8 cellular contexts compared by ENCODE assay signal in the genomic region with DNA sequence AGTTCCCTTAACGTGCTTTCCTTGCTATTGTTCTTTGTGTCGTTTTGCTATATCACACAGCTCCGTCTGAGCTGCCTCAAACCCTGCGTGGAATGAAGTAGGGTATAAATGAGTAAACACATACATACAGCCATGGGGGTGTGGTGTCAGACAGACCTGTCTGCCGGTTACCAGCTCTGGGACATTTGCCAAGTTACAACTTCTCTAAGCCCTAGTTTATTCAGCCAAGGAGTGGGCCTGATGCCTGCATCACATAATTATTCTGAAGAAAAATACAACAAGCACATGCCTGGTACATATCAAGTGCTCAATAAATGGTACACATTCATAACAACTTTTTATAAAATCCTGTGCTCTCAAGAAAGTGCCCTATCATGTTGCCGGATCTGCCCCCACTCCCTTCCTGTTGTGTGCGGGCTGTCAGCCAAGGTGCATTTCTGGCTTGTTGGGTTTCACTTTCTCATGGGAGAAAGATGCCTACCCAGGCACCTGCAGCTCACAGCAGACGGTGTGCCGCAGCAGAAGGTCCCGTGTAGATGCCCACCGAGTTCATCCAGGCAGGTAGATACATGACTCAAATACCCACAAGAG. TPM values are rescaled to one million over a fixed set of nuclear protein-coding genes. Genes with fewer than 3 reads are reported as not detected.
DNase-seq lines count a peak whose midpoint lies in the region; ATAC-seq and TF ChIP-seq lines count a peak whose summit lies in the region.

No MANE protein-coding gene starts in this region.

- H3K27ac ChIP-seq in duodenal mucosa (ENCODE audit: low read depth, low read length) (peak overlapping the region; percentile 86), esophagus muscularis mucosa (replicated peaks in 1 of 4) (no peak overlapping the region), ascending aorta (no peak overlapping the region)

- no peaks in the 10 kb centered on the region for H3K36me3 ChIP-seq in duodenal mucosa (ENCODE audit: control insufficient read depth in 1 of 2, insufficient read depth in 2 of 2, low read length in 2 of 2)
- H3K36me3 ChIP-seq in esophagus muscularis mucosa, result no peaks in the 10 kb centered on the region
- H3K36me3 ChIP-seq in ascending aorta, result no peaks in the 10 kb centered on the region

- H3K4me3 ChIP-seq in duodenal mucosa (ENCODE audit: low read depth in 1 of 2, low read length in 2 of 2) (peak overlapping the region; percentile 44), esophagus muscularis mucosa (no peak overlapping the region), ascending aorta (no peak overlapping the region)

- WGBS in esophagus muscularis mucosa, result 60% methylated on average over 11 of the region's 11 CpGs

- intact Hi-C loops in esophagus muscularis mucosa (cut with DNase I), result no loop called here
- intact Hi-C loops in ascending aorta (cut with DNase I), result no loop called here

- no peak for TF ChIP-seq POLR2A in esophagus muscularis mucosa (IDR thresholded peaks at IDR 0.05; ENCODE audit: low read depth)

- no peaks in the 10 kb centered on the region for H3K27me3 ChIP-seq in duodenal mucosa (ENCODE audit: control insufficient read depth in 1 of 2, insufficient read depth in 2 of 2, low read length in 2 of 2)
- no peaks in the 10 kb centered on the region for H3K27me3 ChIP-seq in esophagus muscularis mucosa
- H3K27me3 ChIP-seq in ascending aorta, result no peaks in the 10 kb centered on the region

- H3K9ac ChIP-seq in duodenal mucosa (ENCODE audit: low read depth in 1 of 2, low read length in 2 of 2), result peak overlapping the region; percentile 40 to 70

- TF ChIP-seq CTCF in esophagus muscularis mucosa (IDR thresholded peaks at IDR 0.05) (no peak), ascending aorta (IDR thresholded peaks at IDR 0.05) (no peak)

- TF ChIP-seq EP300 in esophagus muscularis mucosa (IDR thresholded peaks at IDR 0.05), result no peak

- DNase-seq in DMS53 treated with DMSO at 0.1 percent for 48 hours (lab: John Stamatoyannopoulos, UW; ENCODE audit: unreplicated experiment), result peak; percentile 59
- DNase-seq in NCI-H1092 treated with DMSO at 0.1 percent for 48 hours (lab: John Stamatoyannopoulos, UW), result peak; percentile 82
- DNase-seq in activated CD4-positive, alpha-beta T cell treated with anti-CD3 and anti-CD28 coated beads for 4 hours, result peak; percentile 65 to 72
- DNase-seq in stimulated activated CD4-positive, alpha-beta T cell treated with anti-CD3 and anti-CD28 coated beads, TNF-alpha, amount 100 ng/mL, for 1 hour (ENCODE audit: low read depth in 3 of 3, low spot score in 1 of 3), result peak; percentile 47 to 65 (median 55)
- no peak for DNase-seq in esophagus muscularis mucosa (ENCODE audit: extremely low spot score)
- DNase-seq in ascending aorta (ENCODE audit: low spot score in 2 of 2), result no peak

- ATAC-seq in GM21576 (IDR thresholded peaks at IDR 0.05; ENCODE audit: unreplicated experiment), result peak; percentile 76

- H3K4me1 ChIP-seq in duodenal mucosa (ENCODE audit: control insufficient read depth in 1 of 2, insufficient read depth in 2 of 2, low read length in 2 of 2) (peaks cover 51 to 52% of the 10 kb centered on the region in 2 donors), esophagus muscularis mucosa (no peaks in the 10 kb centered on the region), ascending aorta (no peaks in the 10 kb centered on the region)

- H3K9me3 ChIP-seq in duodenal mucosa (ENCODE audit: control insufficient read depth in 1 of 2, low read length in 2 of 2), result no peaks in the 10 kb centered on the region
- H3K9me3 ChIP-seq in esophagus muscularis mucosa, result no peaks in the 10 kb centered on the region
- no peaks in the 10 kb centered on the region for H3K9me3 ChIP-seq in ascending aorta

RNA-seq across cellular contexts. Expression of a gene that starts 30.5 kb away (rescaled TPM):
- total RNA-seq in esophagus muscularis mucosa (under 1 TPM; 0.32 to 0.92 (median 0.54) TPM), ascending aorta (not detected)

Comparison
In these comparisons a context has a peak if more than half of its experiments do, and no peak if none do; other contexts are left out.
1. DNase-seq: peak in DMS53 treated with DMSO at 0.1 percent for 48 hours (single experiment), NCI-H1092 treated with DMSO at 0.1 percent for 48 hours (single experiment), activated CD4-positive, alpha-beta T cell treated with anti-CD3 and anti-CD28 coated beads for 4 hours (2 of 2) and stimulated activated CD4-positive, alpha-beta T cell treated with anti-CD3 and anti-CD28 coated beads, TNF-alpha, amount 100 ng/mL, for 1 hour (3 of 3); none in esophagus muscularis mucosa (single experiment) and ascending aorta (0 of 2).
2. H3K4me3 ChIP-seq: peak in duodenal mucosa (2 of 2); none in esophagus muscularis mucosa (0 of 4) and ascending aorta (0 of 2).